In genomic region chr5:14298126-14298847, GRCh38 we compare ENCODE assay signal across 17 cellular contexts.
DNase-seq lines count a peak whose midpoint lies in the region; ATAC-seq, FAIRE-seq and TF ChIP-seq lines count a peak whose summit lies in the region.
"Had no signal": no experiment of that assay in that cellular context is flagged by ENCODE, and none has a peak within 500 bp of the region (broad histone marks: within the 10 kb centered on the region; RNA-seq: fewer than 3 reads in every experiment).

No MANE protein-coding gene starts in this region.

- no peaks in the 10 kb centered on the region for H3K9me3 Mint-ChIP-seq in MCF 10A (ENCODE audit: unreplicated experiment)

- ATAC-seq in HG03521 (IDR thresholded peaks at IDR 0.05; ENCODE audit: unreplicated experiment) = no peak
- ATAC-seq: activated CD8-positive, alpha-beta T cell treated with anti-CD3 and anti-CD28 coated beads, Interleukin-2, amount 10 ng/mL, durations not matched to agents 7 days and 5 days; HCT116 had no signal

- no peaks in the 10 kb centered on the region for H3K36me3 ChIP-seq in breast epithelium
- peaks cover 27% of the 10 kb centered on the region for H3K36me3 ChIP-seq in mammary epithelial cell (ENCODE audit: insufficient read depth, low read length)
- H3K36me3 ChIP-seq in left ventricle myocardium inferior = peaks cover 20% of the 10 kb centered on the region
- H3K36me3 ChIP-seq in suprapubic skin = peaks cover 12% of the 10 kb centered on the region
- peaks cover 0 to 94% (median 22%) of the 10 kb centered on the region in 6 donors for H3K36me3 ChIP-seq in spleen
- H3K36me3 ChIP-seq in small intestine (ENCODE audit: control insufficient read depth in 2 of 2, insufficient read depth in 2 of 2, low read length in 2 of 2) = peaks cover 0 to 3% of the 10 kb centered on the region in 2 donors

- no peak for FAIRE-seq in small intestine (lab: Jason Lieb, UNC)
- FAIRE-seq: A204.1 had no signal

- no peak overlapping the region for H3K4me3 ChIP-seq in breast epithelium
- peak overlapping the region in 1 of 3 experiments; percentile 3 for H3K4me3 ChIP-seq in mammary epithelial cell (replicated peaks in 1 of 3; ENCODE audit: insufficient read depth in 1 of 3, low read depth in 2 of 3, low read length in 3 of 3)
- H3K4me3 ChIP-seq in left ventricle myocardium inferior = no peak overlapping the region
- no peak overlapping the region for H3K4me3 ChIP-seq in suprapubic skin
- no peak overlapping the region for H3K4me3 ChIP-seq in spleen
- H3K4me3 ChIP-seq in small intestine (ENCODE audit: low read depth in 1 of 2, low read length in 2 of 2) = no peak overlapping the region
- H3K4me3 ChIP-seq: lung, SJSA1 had no signal

- no peaks in the 10 kb centered on the region for H4K20me1 ChIP-seq in mammary epithelial cell (ENCODE audit: insufficient read depth, low read length)

- H3K27me3 Mint-ChIP-seq in MCF 10A (ENCODE audit: insufficient read depth, unreplicated experiment) = no peaks in the 10 kb centered on the region

- CTCF ChIA-PET in MCF 10A (lab: Yijun Ruan, JAX) = interaction anchor here (1.7 to 2.1 kb wide), 2 partner anchors 27 to 56 kb away, joined by 4 to 5 read pairs; no protein-coding TSS in a partner anchor
- CTCF ChIA-PET in mammary epithelial cell (lab: Charles Lee; ENCODE audit: low non-redundant PET) = no interaction called here

- H3K4me1 Mint-ChIP-seq in MCF 10A (ENCODE audit: insufficient read depth, unreplicated experiment) = peaks cover 19% of the 10 kb centered on the region

- dilution Hi-C loops in mammary epithelial cell (cut with HindIII; ENCODE audit: low sequenced_read_pairs) = no loop called here

- peak; percentile 40 for DNase-seq in MCF 10A (ENCODE audit: unreplicated experiment)
- no peak for DNase-seq in breast epithelium (ENCODE audit: low spot score in 2 of 2)
- DNase-seq in mammary epithelial cell = peak; percentile 63
- no peak for DNase-seq in left ventricle myocardium inferior
- DNase-seq in suprapubic skin (ENCODE audit: low spot score in 2 of 2) = no peak
- DNase-seq in spleen = no peak
- DNase-seq in small intestine = no peak
- DNase-seq: activated CD8-positive, alpha-beta T cell treated with anti-CD3 and anti-CD28 coated beads, Interleukin-2, amount 10 ng/mL, durations not matched to agents 7 days and 5 days; activated gamma-delta T cell; Calu3; effector memory CD4-positive, alpha-beta T cell; NCI-H2081 treated with DMSO at 0.1 percent for 48 hours had no signal

- POLR2A ChIA-PET in MCF 10A (lab: Yijun Ruan, JAX) = interaction anchor here (0.9 to 1.2 kb wide), 2 partner anchors 27 to 108 kb away, joined by 3 read pairs; no protein-coding TSS in a partner anchor

- H3K27ac ChIP-seq in breast epithelium (peak overlapping the region in 1 of 2 donors; percentile 20), mammary epithelial cell (ENCODE audit: insufficient read depth, low read depth, low read length) (peak overlapping the region; percentile 40), left ventricle myocardium inferior (replicated peaks) (peak overlapping the region; percentile 78), suprapubic skin (peak overlapping the region; percentile 63), spleen (no peak overlapping the region), small intestine (ENCODE audit: low read depth in 1 of 2, low read length in 1 of 2) (no peak overlapping the region)
- H3K27ac ChIP-seq: SJSA1 had no signal

- H2AFZ ChIP-seq in mammary epithelial cell (ENCODE audit: low read depth, low read length) = no peak overlapping the region

- H3K36me3 Mint-ChIP-seq in MCF 10A (ENCODE audit: insufficient read depth, unreplicated experiment) = peaks cover 38% of the 10 kb centered on the region

- TF ChIP-seq CTCF in MCF 10A (IDR thresholded peaks at IDR 0.05; ENCODE audit: unreplicated experiment) (no peak), breast epithelium (IDR thresholded peaks at IDR 0.05) (no peak), mammary epithelial cell (conservative IDR thresholded peaks at IDR 0.05 in 1 of 2, IDR thresholded peaks at IDR 0.05 in 1 of 2; ENCODE audit: extremely low read depth in 1 of 2, insufficient read depth in 1 of 2, low read depth in 1 of 2, low read length in 2 of 2) (no peak), left ventricle myocardium inferior (IDR thresholded peaks at IDR 0.05; ENCODE audit: borderline replicate concordance) (no peak), suprapubic skin (IDR thresholded peaks at IDR 0.05) (no peak), spleen (IDR thresholded peaks at IDR 0.05 in 8 of 11, conservative IDR thresholded peaks at IDR 0.05 in 3 of 11) (no peak)

- BruUV-seq in MCF 10A (replicated peaks; lab: Mats Ljungman, UMichigan) (no TSS peak), mammary epithelial cell (replicated peaks; lab: Mats Ljungman, UMichigan) (no TSS peak)

- H3K27ac Mint-ChIP-seq in MCF 10A (ENCODE audit: low read depth, unreplicated experiment) = peak overlapping the region; percentile 18
- H3K27ac Mint-ChIP-seq: activated CD8-positive, alpha-beta T cell treated with anti-CD3 and anti-CD28 coated beads, Interleukin-2, amount 10 ng/mL, durations not matched to agents 7 days and 5 days had no signal

- intact Hi-C loops in MCF 10A (cut with micrococcal nuclease) (no loop called here), breast epithelium (cut with DNase I; ENCODE audit: low total_unique reads) (no loop called here), mammary epithelial cell (cut with micrococcal nuclease) (no loop called here), left ventricle myocardium inferior (cut with micrococcal nuclease) (no loop called here), spleen (cut with DNase I; ENCODE audit: low total_unique reads) (no loop called here)

- no peak overlapping the region for H3K9ac ChIP-seq in mammary epithelial cell (ENCODE audit: insufficient read depth, low read length)

- in situ Hi-C loops in mammary epithelial cell (cut with MboI; ENCODE audit: low sequenced_read_pairs in 2 of 2) = no loop called here

- TF ChIP-seq EP300 in suprapubic skin (IDR thresholded peaks at IDR 0.05) = no peak

- 2% methylated on average over 3 of the region's 3 CpGs for WGBS in mammary epithelial cell (ENCODE audit: low coverage, missing lambda C conversion rate)
- WGBS in suprapubic skin = 43% methylated on average over 3 of the region's 3 CpGs
- WGBS in spleen, 5 donors = 80 to 94% (median 85%) methylated on average over 3 of the region's 3 CpGs
- WGBS in small intestine, 3 donors = 72 to 83% (median 77%) methylated on average over 3 of the region's 3 CpGs

- H3K4me1 ChIP-seq in breast epithelium (no peaks in the 10 kb centered on the region), mammary epithelial cell (ENCODE audit: insufficient read depth, low read length) (peaks cover 16% of the 10 kb centered on the region), left ventricle myocardium inferior (peaks cover 54% of the 10 kb centered on the region), suprapubic skin (peaks cover 48% of the 10 kb centered on the region), spleen (no peaks in the 10 kb centered on the region), small intestine (ENCODE audit: control insufficient read depth in 2 of 2, insufficient read depth in 1 of 2, low read depth in 1 of 2, low read length in 1 of 2) (no peaks in the 10 kb centered on the region)
- H3K4me1 ChIP-seq: SJSA1 had no signal

- H3K79me2 ChIP-seq in mammary epithelial cell (ENCODE audit: insufficient read depth, low read length) = peaks cover 79% of the 10 kb centered on the region

- H3K27me3 ChIP-seq in breast epithelium = no peaks in the 10 kb centered on the region
- H3K27me3 ChIP-seq in mammary epithelial cell (ENCODE audit: insufficient read depth, low read length) = no peaks in the 10 kb centered on the region
- no peaks in the 10 kb centered on the region for H3K27me3 ChIP-seq in left ventricle myocardium inferior (ENCODE audit: low read depth)
- no peaks in the 10 kb centered on the region for H3K27me3 ChIP-seq in suprapubic skin
- no peaks in the 10 kb centered on the region for H3K27me3 ChIP-seq in spleen (replicated peaks in 1 of 7)
- H3K27me3 ChIP-seq in small intestine (ENCODE audit: control insufficient read depth in 2 of 2, insufficient read depth in 2 of 2, low read length in 2 of 2) = no peaks in the 10 kb centered on the region
- H3K27me3 ChIP-seq: SJSA1 had no signal

- no peak overlapping the region for H3K4me3 Mint-ChIP-seq in MCF 10A (ENCODE audit: unreplicated experiment)
- H3K4me3 Mint-ChIP-seq: activated CD8-positive, alpha-beta T cell treated with anti-CD3 and anti-CD28 coated beads, Interleukin-2, amount 10 ng/mL, durations not matched to agents 7 days and 5 days had no signal

- H3K4me2 ChIP-seq in mammary epithelial cell (ENCODE audit: insufficient read depth, low read depth, low read length) = peak overlapping the region; percentile 64

- H3K9me3 ChIP-seq in breast epithelium = no peaks in the 10 kb centered on the region
- no peaks in the 10 kb centered on the region for H3K9me3 ChIP-seq in mammary epithelial cell (replicated peaks; ENCODE audit: insufficient read depth, low read length)
- H3K9me3 ChIP-seq in left ventricle myocardium inferior (replicated peaks) = no peaks in the 10 kb centered on the region
- no peaks in the 10 kb centered on the region for H3K9me3 ChIP-seq in suprapubic skin
- H3K9me3 ChIP-seq in spleen = no peaks in the 10 kb centered on the region
- H3K9me3 ChIP-seq in small intestine (ENCODE audit: control insufficient read depth, low read depth) = no peaks in the 10 kb centered on the region
- H3K9me3 ChIP-seq: SJSA1 had no signal

- TF ChIP-seq POLR2A in breast epithelium (IDR thresholded peaks at IDR 0.05) (no peak), suprapubic skin (IDR thresholded peaks at IDR 0.05) (no peak), spleen (IDR thresholded peaks at IDR 0.05) (no peak)

Comparison
In these comparisons a context has a peak if more than half of its experiments do, and no peak if none do; other contexts are left out.
1. DNase-seq: peak in MCF 10A (single experiment) and mammary epithelial cell (single experiment); none in breast epithelium (0 of 2), left ventricle myocardium inferior (single experiment), suprapubic skin (0 of 2), spleen (single experiment) and small intestine (single experiment).
2. H3K27ac ChIP-seq: peak in mammary epithelial cell (single experiment), left ventricle myocardium inferior (single experiment) and suprapubic skin (single experiment); none in spleen (0 of 8) and small intestine (0 of 2).